ENCODE assay signal across 1 cellular context in genomic region chr2:54772531-54772930, GRCh38.
TF ChIP-seq lines count a peak whose summit lies in the region.

No MANE protein-coding gene starts in this region.

TF ChIP-seq in IMR-90, 13 proteins besides CTCF, POLR2A, EP300 and RAD21 (continued from another document):
- TF ChIP-seq USF2 (IDR thresholded peaks at IDR 0.05; ENCODE audit: low read depth, low read length), result no peak
- TF ChIP-seq NFE2L2 (IDR thresholded peaks at IDR 0.05; ENCODE audit: low read depth, low read length), result no peak
TF ChIP-seq in IMR-90: peak in this region for 0.
